ENCODE assay signal across 26 cellular contexts in the genomic region with DNA sequence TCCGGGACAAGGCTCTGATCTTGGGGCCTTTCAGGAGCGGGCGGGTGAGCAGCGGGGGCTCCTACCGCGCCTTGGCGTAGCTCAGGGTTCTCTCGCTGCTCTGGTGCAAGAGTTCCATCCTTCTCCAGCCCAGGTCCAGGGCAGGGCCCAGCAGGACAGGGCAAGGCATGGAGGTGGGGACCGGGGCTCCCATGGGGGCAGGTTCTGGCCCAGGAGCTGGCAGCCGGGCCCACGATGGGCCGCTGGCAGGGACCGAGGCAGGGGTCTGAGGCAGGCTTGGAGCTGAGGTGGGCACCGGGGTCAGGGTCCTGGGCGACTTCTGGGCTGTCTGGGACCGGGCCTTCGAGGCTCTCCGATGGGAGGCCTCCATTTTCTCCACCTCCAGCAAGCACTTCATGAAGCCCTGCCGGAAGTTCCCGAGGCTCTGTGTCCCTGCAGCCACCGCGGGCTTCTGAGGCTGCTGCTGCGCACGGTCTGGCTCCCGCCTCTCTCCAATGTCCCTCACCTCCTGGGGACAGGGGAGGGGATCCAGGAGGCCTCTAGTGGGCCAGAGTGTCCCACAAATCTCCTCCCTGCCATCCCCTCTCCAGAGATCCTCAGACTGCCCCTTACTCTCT. TPM values are rescaled to one million over a fixed set of nuclear protein-coding genes. Genes with fewer than 3 reads are reported as not detected.
DNase-seq lines count a peak whose midpoint lies in the region; ATAC-seq, FAIRE-seq and TF ChIP-seq lines count a peak whose summit lies in the region.
"Had no signal": no experiment of that assay in that cellular context is flagged by ENCODE, and none has a peak within 500 bp of the region (broad histone marks: within the 10 kb centered on the region; RNA-seq: fewer than 3 reads in every experiment).

No MANE protein-coding gene starts in this region.

- H3K4me1 Mint-ChIP-seq in WTC11 (peaks cover 8% of the 10 kb centered on the region), neural progenitor cell (peaks cover 9% of the 10 kb centered on the region)

- H3K27ac ChIP-seq in A549: no peak overlapping the region
- H3K27ac ChIP-seq in neural progenitor cell: no peak overlapping the region

- H3K9me3 ChIP-seq in A549 (no peaks in the 10 kb centered on the region), neural progenitor cell (ENCODE audit: low read depth) (no peaks in the 10 kb centered on the region)
- H3K9me3 ChIP-seq: Caco-2, SK-N-SH had no signal

- no peak for TF ChIP-seq EP300 in A549 (IDR thresholded peaks at IDR 0.05)

- no peaks in the 10 kb centered on the region for H3K27me3 ChIP-seq in neural progenitor cell

- no peak overlapping the region for H3K4me2 ChIP-seq in A549
- H3K4me2 ChIP-seq in neural progenitor cell: no peak overlapping the region
- H3K4me2 ChIP-seq: SK-N-SH had no signal

- no peaks in the 10 kb centered on the region for H3K36me3 Mint-ChIP-seq in WTC11
- peaks cover 3% of the 10 kb centered on the region for H3K36me3 Mint-ChIP-seq in neural progenitor cell

- no peak overlapping the region for H3K27ac Mint-ChIP-seq in WTC11
- H3K27ac Mint-ChIP-seq in neural progenitor cell: peak overlapping the region; percentile 50
- H3K27ac Mint-ChIP-seq: CD4-positive, alpha-beta T cell had no signal

- H3K36me3 ChIP-seq in neural progenitor cell: no peaks in the 10 kb centered on the region

- H3K9me3 Mint-ChIP-seq in WTC11 (no peaks in the 10 kb centered on the region), neural progenitor cell (peaks cover 3% of the 10 kb centered on the region)
- H3K9me3 Mint-ChIP-seq: CD4-positive, alpha-beta T cell had no signal

- no peak for TF ChIP-seq RAD21 in A549 (conservative IDR thresholded peaks at IDR 0.05 in 1 of 2, IDR thresholded peaks at IDR 0.05 in 1 of 2)

- WGBS in A549 (ENCODE audit: missing lambda C conversion rate): 90% methylated on average over 7 of the region's 25 CpGs

- TF ChIP-seq POLR2A in A549 (IDR thresholded peaks at IDR 0.05; ENCODE audit: low read length): no peak

- CTCF ChIA-PET in A549 (lab: Yijun Ruan, JAX) (interaction anchor here (0.6 kb wide), 4 partner anchors 28 to 402 kb away, joined by 3 read pairs; no protein-coding TSS in a partner anchor), WTC11 (lab: Charles Lee) (interaction anchor here (0.6 to 1.8 kb wide), 6 partner anchors 8 to 255 kb away, joined by 3 to 10 read pairs (median 4); a partner anchor contains a TSS)

- H3K4me3 Mint-ChIP-seq in WTC11: no peak overlapping the region
- no peak overlapping the region for H3K4me3 Mint-ChIP-seq in neural progenitor cell
- H3K4me3 Mint-ChIP-seq: CD4-positive, alpha-beta T cell had no signal

- ATAC-seq in A549: peak; percentile 27 to 31; a peak in 3 of 6 replicates
- ATAC-seq in WTC11: peak; percentile 36; the same call in 1 of the 2 replicates
- ATAC-seq: PC-3 had no signal

- H3K4me1 ChIP-seq in A549: no peaks in the 10 kb centered on the region
- H3K4me1 ChIP-seq in neural progenitor cell: no peaks in the 10 kb centered on the region
- H3K4me1 ChIP-seq: Caco-2 had no signal

- FAIRE-seq in A549 (lab: Jason Lieb, UNC): no peak
- FAIRE-seq: A204.1, G401.6, GM12892, H54 had no signal

- no peaks in the 10 kb centered on the region for H3K79me2 ChIP-seq in neural progenitor cell (ENCODE audit: low read depth)

- POLR2A ChIA-PET in A549 (lab: Yijun Ruan, JAX): no interaction called here
- POLR2A ChIA-PET in WTC11 (lab: Charles Lee): no interaction called here

- no peak overlapping the region for H3K9ac ChIP-seq in neural progenitor cell
- H3K9ac ChIP-seq: SK-N-SH had no signal

- no peak overlapping the region for H2AFZ ChIP-seq in neural progenitor cell (replicated peaks)

- H3F3A ChIP-seq in neural progenitor cell (ENCODE audit: low read depth): no peaks in the 10 kb centered on the region

- H3K4me3 ChIP-seq in A549 (no peak overlapping the region), neural progenitor cell (no peak overlapping the region)

- H4K20me1 ChIP-seq in neural progenitor cell (ENCODE audit: low read depth): no peaks in the 10 kb centered on the region

- DNase-seq in A549 (ENCODE audit: low read depth in 1 of 2, low spot score in 1 of 2): no peak
- DNase-seq in DMS53 treated with DMSO at 0.1 percent for 48 hours (lab: John Stamatoyannopoulos, UW; ENCODE audit: unreplicated experiment): peak; percentile 39
- no peak for DNase-seq in WTC11 (ENCODE audit: low spot score)
- DNase-seq in neural progenitor cell (ENCODE audit: low spot score): no peak
- DNase-seq in NCI-H1417 treated with DMSO at 0.1 percent for 48 hours (lab: John Stamatoyannopoulos, UW): no peak
- DNase-seq in NCI-H2227 (lab: John Stamatoyannopoulos, UW; ENCODE audit: unreplicated experiment): no peak
- DNase-seq in DMS 273 (lab: John Stamatoyannopoulos, UW; ENCODE audit: unreplicated experiment): no peak
- DNase-seq: Caco-2; CD4-positive, alpha-beta T cell; KG1; NCI-H1092; NCI-H146; NCI-H2029; NCI-H446; NCI-H526; PC-3; RPMI8226; SHP77 treated with DMSO at 0.1 percent for 48 hours; SK-N-SH; T-helper 2 cell had no signal

- H3K27me3 Mint-ChIP-seq in WTC11 (ENCODE audit: low read depth) (no peaks in the 10 kb centered on the region), neural progenitor cell (ENCODE audit: insufficient read depth, low read depth) (peaks cover 15% of the 10 kb centered on the region)
- H3K27me3 Mint-ChIP-seq: CD4-positive, alpha-beta T cell had no signal

- TF ChIP-seq CTCF in A549 (IDR thresholded peaks at IDR 0.05): no peak
- no peak for TF ChIP-seq CTCF in WTC11 (IDR thresholded peaks at IDR 0.05)
- no peak for TF ChIP-seq CTCF in neural progenitor cell (IDR thresholded peaks at IDR 0.05)

TF ChIP-seq in A549, 52 proteins besides CTCF, POLR2A, EP300 and RAD21 (continues in another document):
- TF ChIP-seq ESRRA (IDR thresholded peaks at IDR 0.05; ENCODE audit: borderline replicate concordance, low read length) (no peak), CEBPB (IDR thresholded peaks at IDR 0.05) (no peak), CHD2 (IDR thresholded peaks at IDR 0.05; ENCODE audit: low read length, partially characterized antibody) (no peak)
- TF ChIP-seq, protein P1, sequence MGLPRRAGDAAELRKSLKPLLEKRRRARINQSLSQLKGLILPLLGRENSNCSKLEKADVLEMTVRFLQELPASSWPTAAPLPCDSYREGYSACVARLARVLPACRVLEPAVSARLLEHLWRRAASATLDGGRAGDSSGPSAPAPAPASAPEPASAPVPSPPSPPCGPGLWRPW (IDR thresholded peaks at IDR 0.05): no peak

TF ChIP-seq in WTC11, 78 proteins besides CTCF, POLR2A, EP300 and RAD21 (continues in another document):
- no peak for TF ChIP-seq PRRX2 (CRISPR knock-in tag; IDR thresholded peaks at IDR 0.05)
- TF ChIP-seq, protein P2, sequence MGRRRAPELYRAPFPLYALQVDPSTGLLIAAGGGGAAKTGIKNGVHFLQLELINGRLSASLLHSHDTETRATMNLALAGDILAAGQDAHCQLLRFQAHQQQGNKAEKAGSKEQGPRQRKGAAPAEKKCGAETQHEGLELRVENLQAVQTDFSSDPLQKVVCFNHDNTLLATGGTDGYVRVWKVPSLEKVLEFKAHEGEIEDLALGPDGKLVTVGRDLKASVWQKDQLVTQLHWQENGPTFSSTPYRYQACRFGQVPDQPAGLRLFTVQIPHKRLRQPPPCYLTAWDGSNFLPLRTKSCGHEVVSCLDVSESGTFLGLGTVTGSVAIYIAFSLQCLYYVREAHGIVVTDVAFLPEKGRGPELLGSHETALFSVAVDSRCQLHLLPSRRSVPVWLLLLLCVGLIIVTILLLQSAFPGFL (CRISPR knock-in tag; IDR thresholded peaks at IDR 0.05; ENCODE audit: borderline replicate concordance): no peak
- TF ChIP-seq, protein P3, sequence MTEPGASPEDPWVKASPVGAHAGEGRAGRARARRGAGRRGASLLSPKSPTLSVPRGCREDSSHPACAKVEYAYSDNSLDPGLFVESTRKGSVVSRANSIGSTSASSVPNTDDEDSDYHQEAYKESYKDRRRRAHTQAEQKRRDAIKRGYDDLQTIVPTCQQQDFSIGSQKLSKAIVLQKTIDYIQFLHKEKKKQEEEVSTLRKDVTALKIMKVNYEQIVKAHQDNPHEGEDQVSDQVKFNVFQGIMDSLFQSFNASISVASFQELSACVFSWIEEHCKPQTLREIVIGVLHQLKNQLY (CRISPR knock-in tag; IDR thresholded peaks at IDR 0.05): no peak

RNA-seq across cellular contexts. Expression of a gene that starts 27.6 kb away (rescaled TPM):
- 0.08 and 0.15 TPM in 2 replicates for polyA plus RNA-seq in A549 (2011; rRNA removed)
- 0.01 and 0.05 TPM in 2 replicates for polyA plus RNA-seq in A549 (2012; cell fraction: cytosol; rRNA removed)
- 0.38 and 0.54 TPM in 2 replicates for polyA plus RNA-seq in A549 (2012; cell fraction: nucleus; rRNA removed)
- polyA plus RNA-seq in A549 (2017; fragmentation: RNase III; extraction: RNeasy Plus Mini Kit Qiagen cat#74134 plus additional on column Dnase treatment): 0.09 to 0.12 TPM (median 0.10 TPM) in 3 replicates
- polyA minus RNA-seq in A549 (2011; rRNA and poly(A)+ RNA removed): not detected in 2 replicates
- 0.07 to 0.41 TPM in 2 of 3 replicates, not detected in the other for total RNA-seq in WTC11 (2021)
- not detected in 2 replicates for total RNA-seq in neural progenitor cell (ENCODE audit: low replicate concordance)
- total RNA-seq: Caco-2; CD4-positive, alpha-beta T cell; Daoy; PC-3 had no signal
- polyA plus RNA-seq: BJ had no signal

RNA-seq across cellular contexts. Expression of a gene that starts 30.9 kb away (rescaled TPM):
- 38.5 and 40.3 TPM in 2 replicates for polyA plus RNA-seq in A549 (2011; rRNA removed)
- polyA plus RNA-seq in A549 (2012; cell fraction: cytosol; rRNA removed): 35.4 and 37.6 TPM in 2 replicates
- polyA plus RNA-seq in A549 (2012; cell fraction: nucleus; rRNA removed): 29.0 and 33.2 TPM in 2 replicates
- 28.4 to 29.7 TPM (median 29.4 TPM) in 3 replicates for polyA plus RNA-seq in A549 (2017; fragmentation: RNase III; extraction: RNeasy Plus Mini Kit Qiagen cat#74134 plus additional on column Dnase treatment)
- polyA minus RNA-seq in A549 (2011; rRNA and poly(A)+ RNA removed): 33.5 and 34.3 TPM in 2 replicates
- total RNA-seq in WTC11 (2021): 29.8 to 33.9 TPM (median 30.4 TPM) in 3 replicates
- total RNA-seq in neural progenitor cell (ENCODE audit: low replicate concordance): 46.6 and 51.0 TPM in 2 replicates

RNA-seq across cellular contexts. Expression of a gene that starts 42.6 kb away (rescaled TPM):
- polyA plus RNA-seq in A549 (2011; rRNA removed) (56.8 and 62.9 TPM in 2 replicates), A549 (2017; fragmentation: RNase III; extraction: RNeasy Plus Mini Kit Qiagen cat#74134 plus additional on column Dnase treatment) (88.9 to 91.9 TPM (median 90.7 TPM) in 3 replicates)
- 79.0 and 90.2 TPM in 2 replicates for polyA plus RNA-seq in A549 (2012; cell fraction: cytosol; rRNA removed)
- 56.6 and 57.2 TPM in 2 replicates for polyA plus RNA-seq in A549 (2012; cell fraction: nucleus; rRNA removed)
- polyA minus RNA-seq in A549 (2011; rRNA and poly(A)+ RNA removed): 53.5 and 66.2 TPM in 2 replicates
- total RNA-seq in WTC11 (2021) (94.9 to 113 TPM (median 104 TPM) in 3 replicates), neural progenitor cell (ENCODE audit: low replicate concordance) (50.2 and 73.2 TPM in 2 replicates)

RNA-seq across cellular contexts. Expression of a gene that starts 57.4 kb away (rescaled TPM):
- polyA plus RNA-seq in A549 (2011; rRNA removed) (12.4 and 14.0 TPM in 2 replicates), A549 (2017; fragmentation: RNase III; extraction: RNeasy Plus Mini Kit Qiagen cat#74134 plus additional on column Dnase treatment) (4.7 to 5.8 TPM (median 5.4 TPM) in 3 replicates)
- polyA plus RNA-seq in A549 (2012; cell fraction: cytosol; rRNA removed): 6.0 and 7.3 TPM in 2 replicates
- 7.7 and 11.4 TPM in 2 replicates for polyA plus RNA-seq in A549 (2012; cell fraction: nucleus; rRNA removed)
- polyA minus RNA-seq in A549 (2011; rRNA and poly(A)+ RNA removed): 21.1 and 23.2 TPM in 2 replicates
- total RNA-seq in WTC11 (2021) (16.6 to 18.0 TPM (median 17.5 TPM) in 3 replicates), neural progenitor cell (ENCODE audit: low replicate concordance) (18.8 and 24.7 TPM in 2 replicates)
